Comparison of ENCODE assay signal across 12 cellular contexts in the genomic region with DNA sequence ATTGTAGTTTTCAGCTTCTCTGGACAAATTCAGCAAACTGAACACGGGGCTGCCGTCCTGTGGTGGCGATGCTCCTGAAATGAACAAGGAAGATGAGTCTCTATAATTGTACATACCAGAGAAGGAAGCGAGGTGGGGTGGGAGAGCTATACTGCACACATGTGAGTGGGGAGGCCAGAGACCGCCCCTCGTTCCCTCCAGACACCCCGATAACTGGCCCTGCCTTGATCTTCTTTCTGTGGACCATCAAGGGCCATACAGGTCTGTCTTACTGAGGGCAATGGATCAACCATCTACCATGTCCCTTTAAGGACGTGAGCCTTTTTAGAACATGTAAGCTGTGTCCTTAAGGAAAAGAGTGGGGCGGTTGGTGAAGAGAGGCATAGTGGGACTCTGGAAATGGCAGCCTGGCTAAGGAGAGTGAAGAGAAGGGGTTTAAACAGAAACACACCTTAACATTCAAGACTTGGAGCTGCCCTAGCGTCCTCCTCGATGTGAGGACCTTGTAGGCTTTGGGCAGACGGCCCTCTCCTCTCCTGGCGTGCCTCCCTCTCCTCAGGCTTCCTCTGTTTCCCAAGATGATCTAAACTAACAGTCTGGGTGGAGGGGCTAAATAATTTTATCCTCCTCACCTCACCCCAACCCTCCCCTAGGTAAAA. TPM values are rescaled to one million over a fixed set of nuclear protein-coding genes. Genes with fewer than 3 reads are reported as not detected.
A peak's percentile ranks its signal among the peaks of the same experiment; 100 is the strongest.
DNase-seq lines count a peak whose midpoint lies in the region; ATAC-seq and TF ChIP-seq lines count a peak whose summit lies in the region.
"Had no signal": no experiment of that assay in that cellular context is flagged by ENCODE, and none has a peak within 500 bp of the region (broad histone marks: within the 10 kb centered on the region; RNA-seq: fewer than 3 reads in every experiment).

No MANE protein-coding gene starts in this region.

- peaks cover 0 to 3% (median 0%) of the 10 kb centered on the region in 5 experiments for H3K9me3 Mint-ChIP-seq in brain
- H3K9me3 Mint-ChIP-seq in naive thymus-derived CD4-positive, alpha-beta T cell: peaks cover 0 to 3% (median 0%) of the 10 kb centered on the region in 11 donors

- H3K4me1 ChIP-seq in naive thymus-derived CD4-positive, alpha-beta T cell (ENCODE audit: control insufficient read depth in 2 of 2, insufficient read depth in 2 of 2, low read length in 2 of 2): peaks cover 14 to 21% of the 10 kb centered on the region in 2 donors

- H3K27ac Mint-ChIP-seq in brain: peak overlapping the region in 4 of 5 experiments; percentile 59 to 92 (median 86)
- peak overlapping the region in 8 of 9 donors; percentile 28 to 99 (median 86) for H3K27ac Mint-ChIP-seq in naive thymus-derived CD4-positive, alpha-beta T cell

- no peak for ATAC-seq in left cardiac atrium
- no peak for ATAC-seq in naive thymus-derived CD4-positive, alpha-beta T cell
- no peak for ATAC-seq in GM19351 (IDR thresholded peaks at IDR 0.05; ENCODE audit: unreplicated experiment)

- peaks cover 5% of the 10 kb centered on the region for H3K27me3 Mint-ChIP-seq in brain
- H3K27me3 Mint-ChIP-seq in naive thymus-derived CD4-positive, alpha-beta T cell: peaks cover 0 to 1% (median 0%) of the 10 kb centered on the region in 5 donors

- H3K36me3 Mint-ChIP-seq in brain: peaks cover 91% of the 10 kb centered on the region
- H3K36me3 Mint-ChIP-seq in naive thymus-derived CD4-positive, alpha-beta T cell: peaks cover 0 to 68% (median 39%) of the 10 kb centered on the region in 5 donors

- H3K36me3 ChIP-seq in naive thymus-derived CD4-positive, alpha-beta T cell (ENCODE audit: control insufficient read depth in 2 of 3, insufficient read depth in 3 of 3, low read length in 3 of 3): peaks cover 0 to 63% (median 13%) of the 10 kb centered on the region in 3 experiments

- no peak for TF ChIP-seq CTCF in brain (conservative IDR thresholded peaks at IDR 0.05)

- H3K9me3 ChIP-seq in naive thymus-derived CD4-positive, alpha-beta T cell (ENCODE audit: control insufficient read depth in 2 of 3, low read length in 3 of 3): no peaks in the 10 kb centered on the region
- H3K9me3 ChIP-seq: SJCRH30, suprapubic skin had no signal

- peaks cover 48% of the 10 kb centered on the region for H3K4me1 Mint-ChIP-seq in brain
- H3K4me1 Mint-ChIP-seq in naive thymus-derived CD4-positive, alpha-beta T cell: peaks cover 37 to 89% (median 74%) of the 10 kb centered on the region in 7 donors

- H3K4me3 Mint-ChIP-seq in brain: no peak overlapping the region
- H3K4me3 Mint-ChIP-seq in naive thymus-derived CD4-positive, alpha-beta T cell: no peak overlapping the region

- H3K27ac ChIP-seq in naive thymus-derived CD4-positive, alpha-beta T cell (ENCODE audit: low read depth, low read length): no peak overlapping the region
- H3K27ac ChIP-seq: SJCRH30, suprapubic skin had no signal

- intact Hi-C loops in cardiac septum (cut with DNase I): no loop called here
- intact Hi-C loops in left cardiac atrium (cut with DNase I): no loop called here
- intact Hi-C loops in naive thymus-derived CD4-positive, alpha-beta T cell (cut with micrococcal nuclease): no loop called here

- POLR2A ChIA-PET in naive thymus-derived CD4-positive, alpha-beta T cell (lab: Charles Lee): interaction anchor here (0.5 to 1.5 kb wide), 3 partner anchors 47 to 146 kb away, joined by 3 to 5 read pairs (median 3); no protein-coding TSS in a partner anchor

- H3K4me3 ChIP-seq in naive thymus-derived CD4-positive, alpha-beta T cell (ENCODE audit: low read length): no peak overlapping the region
- H3K4me3 ChIP-seq: SJCRH30, suprapubic skin had no signal

- DNase-seq in cardiac septum (ENCODE audit: low spot score) (peak; percentile 53), left cardiac atrium (no peak), NCI-H510A (lab: John Stamatoyannopoulos, UW) (no peak), Ammon's horn (ENCODE audit: low spot score) (no peak)
- DNase-seq in naive thymus-derived CD4-positive, alpha-beta T cell: no peak
- DNase-seq in activated CD4-positive, alpha-beta T cell treated with anti-CD3 and anti-CD28 coated beads, Interleukin-2, amount 50 U/mL, for 1 hour: no peak
- DNase-seq: cortex of kidney, occipital lobe, SJCRH30 had no signal

- no peaks in the 10 kb centered on the region for H3K27me3 ChIP-seq in naive thymus-derived CD4-positive, alpha-beta T cell (ENCODE audit: control insufficient read depth in 2 of 2, insufficient read depth in 2 of 2, low read length in 2 of 2)
- H3K27me3 ChIP-seq: SJCRH30, suprapubic skin had no signal

- CTCF ChIA-PET in naive thymus-derived CD4-positive, alpha-beta T cell (lab: Charles Lee): interaction anchor here (0.9 to 17.2 kb wide), 2 partner anchors 10 to 80 kb away, joined by 3 to 243 read pairs; no protein-coding TSS in a partner anchor

RNA-seq across cellular contexts. Expression of gene PLEKHO1, which starts 5.8 kb away (rescaled TPM):
- total RNA-seq in cardiac septum (88.8 TPM), left cardiac atrium (10 to 100 TPM; 30.2 to 42.8 TPM)
- 84.5 TPM for polyA plus RNA-seq in brain (ENCODE audit: insufficient read depth, low read depth, low replicate concordance)
- total RNA-seq in naive thymus-derived CD4-positive, alpha-beta T cell: 100 to 1,000 TPM in 2 of 5 experiments, 10 to 100 TPM in 3; 64.9 to 111 (median 94.1) TPM
- polyA plus RNA-seq in naive thymus-derived CD4-positive, alpha-beta T cell: 10 to 100 TPM; 33.4 to 33.7 TPM
